ENCODE assay signal across 1 cellular context in the genomic region with DNA sequence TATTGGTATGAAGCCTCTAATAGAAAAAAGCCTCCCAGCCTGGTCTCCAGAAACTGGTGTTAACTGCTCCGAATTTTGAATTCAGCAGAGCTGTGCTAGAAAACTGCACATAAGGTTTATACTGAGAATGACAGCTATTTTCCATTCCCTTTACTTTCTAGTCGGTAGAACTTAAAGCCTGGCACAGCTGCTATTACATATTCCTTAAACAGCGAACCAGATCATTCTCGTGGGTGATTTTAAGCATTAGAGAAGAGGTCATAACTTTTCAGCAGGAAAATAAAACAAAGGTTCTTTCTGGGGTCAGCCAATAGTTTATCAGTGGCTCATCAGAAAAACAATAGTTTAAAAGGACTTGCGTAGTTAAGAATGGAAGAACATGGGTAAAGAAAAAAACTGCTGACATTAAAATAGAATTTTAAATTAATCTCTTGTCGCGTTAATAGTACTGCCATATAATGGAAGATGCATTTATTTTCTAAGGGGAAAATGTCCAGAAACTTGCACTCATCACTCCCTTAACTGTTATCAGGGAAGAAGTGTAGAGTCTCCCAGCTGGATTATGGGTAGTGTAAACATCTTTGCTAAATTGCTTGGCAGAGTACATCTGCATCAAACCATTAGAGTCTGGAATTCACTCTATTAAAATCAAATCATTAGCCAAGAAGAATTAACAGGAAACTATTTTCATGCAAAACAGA.
TF ChIP-seq lines count a peak whose summit lies in the region.

No MANE protein-coding gene starts in this region.

TF ChIP-seq in IMR-90, 13 proteins besides CTCF, POLR2A, EP300 and RAD21 (continued from another document):
- TF ChIP-seq, protein P1, sequence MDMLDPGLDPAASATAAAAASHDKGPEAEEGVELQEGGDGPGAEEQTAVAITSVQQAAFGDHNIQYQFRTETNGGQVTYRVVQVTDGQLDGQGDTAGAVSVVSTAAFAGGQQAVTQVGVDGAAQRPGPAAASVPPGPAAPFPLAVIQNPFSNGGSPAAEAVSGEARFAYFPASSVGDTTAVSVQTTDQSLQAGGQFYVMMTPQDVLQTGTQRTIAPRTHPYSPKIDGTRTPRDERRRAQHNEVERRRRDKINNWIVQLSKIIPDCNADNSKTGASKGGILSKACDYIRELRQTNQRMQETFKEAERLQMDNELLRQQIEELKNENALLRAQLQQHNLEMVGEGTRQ (IDR thresholded peaks at IDR 0.05; ENCODE audit: low read depth, low read length): no peak
- TF ChIP-seq FOS (IDR thresholded peaks at IDR 0.05; ENCODE audit: low read depth, low read length): no peak
